Comparison of ENCODE assay signal across 11 cellular contexts in the genomic region with DNA sequence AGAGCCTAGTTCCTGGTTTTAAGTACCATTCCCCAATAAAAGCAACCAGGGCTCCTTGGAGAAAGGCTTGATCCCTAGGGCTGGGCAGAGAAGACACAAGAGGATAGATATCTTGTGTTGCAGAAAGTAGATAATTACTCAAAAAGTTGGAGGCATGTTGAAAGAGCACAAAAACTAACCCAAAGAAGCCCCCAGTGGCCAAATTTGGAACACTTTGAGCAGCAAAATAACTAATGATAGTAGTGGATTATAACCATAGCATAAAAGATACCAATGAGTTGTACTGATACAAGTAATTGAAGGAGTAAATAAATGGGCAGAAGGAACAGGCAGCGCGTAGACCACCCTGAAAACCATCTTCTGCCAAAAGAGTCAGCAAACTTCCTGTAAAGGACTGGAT. TPM values are rescaled to one million over a fixed set of nuclear protein-coding genes. Genes with fewer than 3 reads are reported as not detected.
DNase-seq lines count a peak whose midpoint lies in the region; ATAC-seq, FAIRE-seq and TF ChIP-seq lines count a peak whose summit lies in the region.
"Had no signal": no experiment of that assay in that cellular context is flagged by ENCODE, and none has a peak within 500 bp of the region (broad histone marks: within the 10 kb centered on the region; RNA-seq: fewer than 3 reads in every experiment).

No MANE protein-coding gene starts in this region.

- peaks cover 30% of the 10 kb centered on the region for H3K36me3 Mint-ChIP-seq in astrocyte (ENCODE audit: low read depth, unreplicated experiment)

- H3K9ac ChIP-seq in HCT116 (ENCODE audit: low read length) (no peak overlapping the region), astrocyte (ENCODE audit: low read length) (no peak overlapping the region)

- peaks cover 15% of the 10 kb centered on the region; the same call in 1 of the 2 replicates for H4K20me1 ChIP-seq in HCT116 (ENCODE audit: insufficient read depth)
- peaks cover 77% of the 10 kb centered on the region for H4K20me1 ChIP-seq in astrocyte (ENCODE audit: insufficient read depth, low read length)

- no peaks in the 10 kb centered on the region for H3K9me2 ChIP-seq in HCT116 (ENCODE audit: insufficient read depth)

- RAD21 ChIA-PET in HCT116 (lab: Charles Lee; ENCODE audit: low non-redundant PET in 1 of 2, low total read pairs in 2 of 2, uncharacterized antibody in 2 of 2, unreplicated experiment in 2 of 2), result no interaction called here

- peaks cover 85% of the 10 kb centered on the region for H3K79me2 ChIP-seq in HCT116 (ENCODE audit: insufficient read depth, low read length)
- H3K79me2 ChIP-seq in astrocyte (ENCODE audit: insufficient read depth, low read length), result peaks cover 48% of the 10 kb centered on the region

- no peak overlapping the region for H3K27ac Mint-ChIP-seq in astrocyte (ENCODE audit: unreplicated experiment)

- no peak overlapping the region for H3K4me3 Mint-ChIP-seq in astrocyte (ENCODE audit: unreplicated experiment)

- TF ChIP-seq CTCF in BJ (IDR thresholded peaks at IDR 0.05; ENCODE audit: insufficient read depth, low read depth, low read length) (peak; percentile 52), HCT116 (IDR thresholded peaks at IDR 0.05 in 2 of 3, conservative IDR thresholded peaks at IDR 0.05 in 1 of 3; ENCODE audit: borderline replicate concordance in 1 of 3, insufficient read depth in 1 of 3, low read depth in 2 of 3, low read length in 2 of 3) (peak; percentile 7 to 65 (median 59); a peak in 4 of 6 replicates), astrocyte (IDR thresholded peaks at IDR 0.05; ENCODE audit: insufficient read depth, low read depth, low read length) (peak; percentile 54), right lobe of liver (IDR thresholded peaks at IDR 0.05) (peak; percentile 23 to 40 (median 34)), GM20000 (IDR thresholded peaks at IDR 0.05; ENCODE audit: extremely low read depth, missing control alignments) (no peak)

- H3K4me1 ChIP-seq in HCT116 (ENCODE audit: control insufficient read depth in 1 of 2, insufficient read depth in 2 of 2, low read length in 2 of 2) (peaks cover 13 to 24% of the 10 kb centered on the region in 2 experiments), astrocyte (ENCODE audit: insufficient read depth, low read length) (peaks cover 3% of the 10 kb centered on the region), right lobe of liver (peaks cover 0 to 9% (median 3%) of the 10 kb centered on the region in 4 donors)

- ATAC-seq in HCT116, result peak; percentile 49; the same call in 1 of the 2 replicates
- ATAC-seq in right lobe of liver, result peak in 1 of 4 donors; percentile 37

- TF ChIP-seq POLR2A in HCT116 (IDR thresholded peaks at IDR 0.05; ENCODE audit: borderline replicate concordance, extremely low read depth, insufficient read depth, insufficient read length) (no peak), right lobe of liver (IDR thresholded peaks at IDR 0.05) (no peak)

- DNase-seq in BJ (ENCODE audit: low read depth) (no peak), HCT116 (ENCODE audit: low read depth, low spot score) (no peak), astrocyte (ENCODE audit: low read depth) (no peak), right lobe of liver (no peak), GM20000 (ENCODE audit: low spot score) (no peak), C1 segment of cervical spinal cord (lab: John Stamatoyannopoulos, UW) (no peak), NCI-H510A (lab: John Stamatoyannopoulos, UW) (no peak)
- no peak for DNase-seq in activated naive CD4-positive, alpha-beta T cell treated with anti-CD3 and anti-CD28 coated beads, Interleukin-2, amount 50 U/mL, for 16 hours
- DNase-seq: activated CD4-positive, CD25-positive, alpha-beta regulatory T cell; NCI-H1694 treated with DMSO at 0.1 percent for 48 hours had no signal

- TF ChIP-seq RAD21 in HCT116 (IDR thresholded peaks at IDR 0.05; ENCODE audit: low read depth), result peak; percentile 34; the same call in 1 of the 2 replicates

- 93% methylated on average over 2 of the region's 2 CpGs for whole genome bisulfite sequencing in right lobe of liver (ENCODE audit: insufficient coverage, low coverage, low lambda C conversion rate, missing lambda C conversion rate)

- no peaks in the 10 kb centered on the region for H3K9me3 Mint-ChIP-seq in astrocyte (ENCODE audit: unreplicated experiment)

- H3K27ac ChIP-seq in HCT116 (ENCODE audit: low read depth, low read length) (no peak overlapping the region), astrocyte (ENCODE audit: low read depth, low read length) (no peak overlapping the region), right lobe of liver (no peak overlapping the region)

- H3K9me3 ChIP-seq in HCT116 (ENCODE audit: control insufficient read depth in 1 of 2, insufficient read depth in 1 of 2, low read depth in 1 of 2, low read length in 2 of 2) (no peaks in the 10 kb centered on the region), astrocyte (ENCODE audit: insufficient read depth, low read depth, low read length) (no peaks in the 10 kb centered on the region), right lobe of liver (no peaks in the 10 kb centered on the region)

- CTCF ChIA-PET in BJ (lab: Yijun Ruan, JAX) (interaction anchor here (0.6 to 3.2 kb wide), 4 partner anchors 11 to 225 kb away, joined by 3 to 14 read pairs (median 4); partner anchors contain the start of genes EXOSC7 and ZDHHC3), HCT116 (lab: Charles Lee) (interaction anchor here (1.2 kb wide), 1 partner anchor 10 kb away, joined by 3 read pairs; no protein-coding TSS in a partner anchor)

- intact Hi-C loops in HCT116 (cut with micrococcal nuclease), result no loop called here
- intact Hi-C loops in right lobe of liver (cut with DNase I), result no loop called here

- no peak overlapping the region for H2AFZ ChIP-seq in HCT116 (ENCODE audit: low read depth, low read length, poor library complexity, severe bottlenecking)
- H2AFZ ChIP-seq in astrocyte (ENCODE audit: low read depth, low read length), result no peak overlapping the region

- FAIRE-seq in astrocyte (lab: Jason Lieb, UNC), result no peak

- H3K4me3 ChIP-seq in BJ (ENCODE audit: low read depth, low read length) (no peak overlapping the region), HCT116 (replicated peaks in 1 of 2; ENCODE audit: low read depth in 1 of 2, low read length in 2 of 2) (no peak overlapping the region), astrocyte (ENCODE audit: insufficient read depth, low read depth, low read length) (no peak overlapping the region), right lobe of liver (no peak overlapping the region)
- H3K4me3 ChIP-seq: lung had no signal

- H3K27me3 Mint-ChIP-seq in astrocyte (ENCODE audit: low read depth, unreplicated experiment), result no peaks in the 10 kb centered on the region

- H3K27me3 ChIP-seq in BJ (ENCODE audit: control insufficient read depth, insufficient read depth, low read length), result no peaks in the 10 kb centered on the region
- no peaks in the 10 kb centered on the region for H3K27me3 ChIP-seq in HCT116 (ENCODE audit: insufficient read depth, low read length)
- H3K27me3 ChIP-seq in astrocyte (ENCODE audit: insufficient read depth, low read length), result no peaks in the 10 kb centered on the region
- no peaks in the 10 kb centered on the region for H3K27me3 ChIP-seq in right lobe of liver

- H3K4me2 ChIP-seq in HCT116 (ENCODE audit: low read length) (no peak overlapping the region), astrocyte (ENCODE audit: low read length) (no peak overlapping the region)

- H3K4me1 Mint-ChIP-seq in astrocyte (ENCODE audit: low read depth, unreplicated experiment), result peaks cover 32% of the 10 kb centered on the region

- POLR2A ChIA-PET in BJ (lab: Charles Lee) (interaction anchor here (0.5 kb wide), 1 partner anchor 499 kb away, joined by 3 read pairs; no protein-coding TSS in a partner anchor), HCT116 (lab: Charles Lee) (interaction anchor here (1.6 kb wide), 1 partner anchor 12 kb away, joined by 6 read pairs; the partner anchor contains the start of genes EXOSC7 and ZDHHC3)

- BruUV-seq in HCT116 (replicated peaks; lab: Mats Ljungman, UMichigan), result no TSS peak

- H3K36me3 ChIP-seq in BJ (ENCODE audit: control insufficient read depth, insufficient read depth, low read length), result peaks cover 9% of the 10 kb centered on the region
- H3K36me3 ChIP-seq in HCT116 (ENCODE audit: control insufficient read depth in 1 of 2, insufficient read depth in 2 of 2, low read length in 2 of 2), result peaks cover 2 to 30% of the 10 kb centered on the region in 2 experiments; a peak in 2 of 4 replicates
- H3K36me3 ChIP-seq in astrocyte (ENCODE audit: insufficient read depth, low read length), result peaks cover 7% of the 10 kb centered on the region
- peaks cover 0 to 17% (median 2%) of the 10 kb centered on the region in 4 donors for H3K36me3 ChIP-seq in right lobe of liver

TF ChIP-seq in HCT116, 20 proteins besides CTCF, POLR2A, EP300 and RAD21 (continues in another document):
- TF ChIP-seq CEBPB (IDR thresholded peaks at IDR 0.05; ENCODE audit: low read depth), result no peak
- TF ChIP-seq JUND (IDR thresholded peaks at IDR 0.05), result no peak
- TF ChIP-seq FOSL1 (IDR thresholded peaks at IDR 0.05; ENCODE audit: low read depth), result no peak
- TF ChIP-seq ZNF274 (IDR thresholded peaks at IDR 0.05; ENCODE audit: low read depth, low read length), result no peak

RNA-seq across cellular contexts. Expression of gene EXOSC7, which starts 12.0 kb away (rescaled TPM):
- 45.4 and 50.6 TPM in 2 replicates for polyA plus RNA-seq in BJ (2011; rRNA removed)
- 16.6 and 26.7 TPM in 2 replicates for polyA minus RNA-seq in BJ (2011; rRNA and poly(A)+ RNA removed)
- total RNA-seq in HCT116 (2021; ENCODE audit: unreplicated experiment) (72.6 TPM), astrocyte (34.7 and 38.6 TPM in 2 replicates), right lobe of liver (10 to 100 TPM; 15.1 to 25.7 (median 15.9) TPM)
- 99.2 and 104 TPM in 2 replicates for polyA plus RNA-seq in HCT116 (2012)

RNA-seq across cellular contexts. Expression of gene ZDHHC3, which starts 12.1 kb away (rescaled TPM):
- 134 and 198 TPM in 2 replicates for polyA plus RNA-seq in BJ (2011; rRNA removed)
- 115 and 186 TPM in 2 replicates for polyA minus RNA-seq in BJ (2011; rRNA and poly(A)+ RNA removed)
- total RNA-seq in HCT116 (2021; ENCODE audit: unreplicated experiment) (61.1 TPM), astrocyte (64.5 and 66.6 TPM in 2 replicates), right lobe of liver (10 to 100 TPM; 27.5 to 36.7 (median 32.0) TPM)
- 63.4 and 73.1 TPM in 2 replicates for polyA plus RNA-seq in HCT116 (2012)

RNA-seq across cellular contexts. Expression of gene CLEC3B, which starts 38.0 kb away (rescaled TPM):
- 18.2 and 22.3 TPM in 2 replicates for polyA plus RNA-seq in BJ (2011; rRNA removed)
- 0.57 and 1.8 TPM in 2 replicates for polyA minus RNA-seq in BJ (2011; rRNA and poly(A)+ RNA removed)
- total RNA-seq in HCT116 (2021; ENCODE audit: unreplicated experiment) (0.57 TPM), astrocyte (0.32 TPM in 1 of 2 replicates, not detected in the other), right lobe of liver (10 to 100 TPM; 14.4 to 22.1 (median 19.6) TPM)
- polyA plus RNA-seq in HCT116 (2012), result 0.26 and 0.51 TPM in 2 replicates
